In the genomic region with DNA sequence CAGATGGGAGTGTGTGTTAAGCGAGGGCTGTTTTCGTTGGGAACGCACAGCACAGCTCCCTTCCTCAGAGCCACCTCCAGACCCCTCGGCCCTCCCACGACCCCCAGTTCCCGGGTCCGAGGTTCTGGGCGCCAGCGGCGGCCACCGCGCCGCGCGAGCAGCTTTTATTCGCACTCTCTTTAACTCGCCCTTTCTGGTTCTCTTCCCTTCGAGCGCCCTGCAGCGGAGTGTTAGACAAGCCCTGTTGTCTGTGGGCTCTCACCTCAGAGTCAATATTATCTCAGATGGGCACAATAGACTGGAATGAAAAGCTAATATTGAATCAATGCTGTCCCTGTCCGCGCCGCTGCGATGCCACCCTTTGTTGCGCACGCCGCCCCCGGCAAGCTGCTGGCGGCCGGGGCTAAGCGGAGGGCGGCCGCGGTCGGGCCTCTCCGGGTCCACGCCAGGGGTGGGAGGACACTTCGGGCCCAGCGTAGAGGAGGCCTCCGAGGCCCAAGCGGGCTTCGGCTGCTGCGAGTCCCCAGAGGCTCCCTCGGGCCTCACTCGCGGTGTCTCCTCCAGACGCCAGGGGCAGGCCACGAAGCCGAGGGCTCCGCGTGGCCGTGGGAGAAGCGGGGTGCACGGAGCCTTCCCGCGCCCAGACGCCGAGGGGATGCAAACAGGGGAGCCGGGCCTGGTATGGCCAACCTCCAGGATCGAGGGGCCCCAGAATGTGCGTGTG, we compare ENCODE assay signal across 14 cellular contexts. TPM values are rescaled to one million over a fixed set of nuclear protein-coding genes. Genes with fewer than 3 reads are reported as not detected.
DNase-seq lines count a peak whose midpoint lies in the region; ATAC-seq and TF ChIP-seq lines count a peak whose summit lies in the region.
"Had no signal": no experiment of that assay in that cellular context is flagged by ENCODE, and none has a peak within 500 bp of the region (broad histone marks: within the 10 kb centered on the region; RNA-seq: fewer than 3 reads in every experiment).

No MANE protein-coding gene starts in this region.

- H3K4me1 ChIP-seq in tibial artery, result peaks cover 0 to 43% (median 20%) of the 10 kb centered on the region in 4 donors

- POLR2A ChIA-PET in WTC11 (lab: Charles Lee), result interaction anchor here (1.1 kb wide), 1 partner anchor 18 kb away, joined by 3 read pairs; no protein-coding TSS in a partner anchor

- H3K36me3 ChIP-seq in tibial artery, result no peaks in the 10 kb centered on the region
- H3K36me3 ChIP-seq: esophagus squamous epithelium, upper lobe of left lung had no signal

- DNase-seq in NCI-H2227 (lab: John Stamatoyannopoulos, UW; ENCODE audit: unreplicated experiment) (peak; percentile 27), NCI-H2227 treated with DMSO at 0.1 percent for 48 hours (lab: John Stamatoyannopoulos, UW) (no peak), WTC11 (ENCODE audit: low spot score) (peak; percentile 27), kidney tubule cell (ENCODE audit: low spot score) (peak; percentile 20), tibial artery (no peak), AG08396 (ENCODE audit: low spot score) (no peak)
- DNase-seq: esophagus squamous epithelium, GDM1, HFFc6, MV-4-11 had no signal

- H3K27me3 Mint-ChIP-seq in WTC11 (ENCODE audit: low read depth), result peaks cover 100% of the 10 kb centered on the region

- ATAC-seq in WTC11 (no peak; the same call in 1 of the 2 replicates), GM18909 (IDR thresholded peaks at IDR 0.05; ENCODE audit: poor library complexity, unreplicated experiment) (no peak), GM21360 (IDR thresholded peaks at IDR 0.05; ENCODE audit: unreplicated experiment) (no peak)

- H3K27ac Mint-ChIP-seq in WTC11, result no peak overlapping the region
- H3K27ac Mint-ChIP-seq: HFFc6, progenitor cell of endocrine pancreas had no signal

- intact Hi-C loops in tibial artery (cut with DNase I; ENCODE audit: low total_unique reads), result loop anchor here (2.0 to 10.0 kb wide), 4 partner anchors 92 to 810 kb away; partner anchors contain the start of gene FAM204A

- TF ChIP-seq CTCF in WTC11 (IDR thresholded peaks at IDR 0.05) (no peak), tibial artery (IDR thresholded peaks at IDR 0.05) (no peak)

- no peaks in the 10 kb centered on the region for H3K9me3 ChIP-seq in tibial artery
- H3K9me3 ChIP-seq: esophagus squamous epithelium, upper lobe of left lung had no signal

- CTCF ChIA-PET in WTC11 (lab: Charles Lee), result interaction anchor here (0.6 to 3.8 kb wide), 6 partner anchors 11 to 318 kb away, joined by 3 to 22 read pairs (median 6); no protein-coding TSS in a partner anchor

- no peaks in the 10 kb centered on the region for H3K9me3 Mint-ChIP-seq in WTC11
- H3K9me3 Mint-ChIP-seq: HFFc6 had no signal

- peak overlapping the region; percentile 4; the same call in 1 of the 2 replicates for H3K4me3 Mint-ChIP-seq in WTC11
- H3K4me3 Mint-ChIP-seq: HFFc6 had no signal

- H3K4me1 Mint-ChIP-seq in WTC11, result peaks cover 19% of the 10 kb centered on the region

- peaks cover 0 to 56% of the 10 kb centered on the region in 2 donors for H3K27me3 ChIP-seq in tibial artery

- peak overlapping the region; percentile 38 to 50 for H3K4me3 ChIP-seq in tibial artery

- H3K27ac ChIP-seq in tibial artery, result no peak overlapping the region
- H3K27ac ChIP-seq: esophagus squamous epithelium, upper lobe of left lung had no signal

- no peaks in the 10 kb centered on the region for H3K36me3 Mint-ChIP-seq in WTC11

TF ChIP-seq in WTC11, 78 proteins besides CTCF, POLR2A, EP300 and RAD21:
- TF ChIP-seq AR (CRISPR knock-in tag; IDR thresholded peaks at IDR 0.05), result no peak
- TF ChIP-seq, protein P1, sequence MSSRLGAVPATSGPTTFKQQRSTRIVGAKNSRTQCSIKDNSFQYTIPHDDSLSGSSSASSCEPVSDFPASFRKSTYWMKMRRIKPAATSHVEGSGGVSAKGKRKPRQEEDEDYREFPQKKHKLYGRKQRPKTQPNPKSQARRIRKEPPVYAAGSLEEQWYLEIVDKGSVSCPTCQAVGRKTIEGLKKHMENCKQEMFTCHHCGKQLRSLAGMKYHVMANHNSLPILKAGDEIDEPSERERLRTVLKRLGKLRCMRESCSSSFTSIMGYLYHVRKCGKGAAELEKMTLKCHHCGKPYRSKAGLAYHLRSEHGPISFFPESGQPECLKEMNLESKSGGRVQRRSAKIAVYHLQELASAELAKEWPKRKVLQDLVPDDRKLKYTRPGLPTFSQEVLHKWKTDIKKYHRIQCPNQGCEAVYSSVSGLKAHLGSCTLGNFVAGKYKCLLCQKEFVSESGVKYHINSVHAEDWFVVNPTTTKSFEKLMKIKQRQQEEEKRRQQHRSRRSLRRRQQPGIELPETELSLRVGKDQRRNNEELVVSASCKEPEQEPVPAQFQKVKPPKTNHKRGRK (CRISPR knock-in tag; IDR thresholded peaks at IDR 0.05; ENCODE audit: borderline replicate concordance), result no peak
- no peak for TF ChIP-seq IRF2 (CRISPR knock-in tag; IDR thresholded peaks at IDR 0.05; ENCODE audit: borderline replicate concordance, low read depth)
- TF ChIP-seq ZNF416 (CRISPR knock-in tag; IDR thresholded peaks at IDR 0.05), result no peak
- TF ChIP-seq ELF4 (CRISPR knock-in tag; IDR thresholded peaks at IDR 0.05; ENCODE audit: low read depth), result no peak
- no peak for TF ChIP-seq SP1 (CRISPR knock-in tag; conservative IDR thresholded peaks at IDR 0.05)
- TF ChIP-seq TCF7 (CRISPR knock-in tag; IDR thresholded peaks at IDR 0.05; ENCODE audit: low read depth), result no peak
- TF ChIP-seq FOXJ3 (CRISPR knock-in tag; IDR thresholded peaks at IDR 0.05; ENCODE audit: borderline replicate concordance), result no peak
- TF ChIP-seq, protein P2, sequence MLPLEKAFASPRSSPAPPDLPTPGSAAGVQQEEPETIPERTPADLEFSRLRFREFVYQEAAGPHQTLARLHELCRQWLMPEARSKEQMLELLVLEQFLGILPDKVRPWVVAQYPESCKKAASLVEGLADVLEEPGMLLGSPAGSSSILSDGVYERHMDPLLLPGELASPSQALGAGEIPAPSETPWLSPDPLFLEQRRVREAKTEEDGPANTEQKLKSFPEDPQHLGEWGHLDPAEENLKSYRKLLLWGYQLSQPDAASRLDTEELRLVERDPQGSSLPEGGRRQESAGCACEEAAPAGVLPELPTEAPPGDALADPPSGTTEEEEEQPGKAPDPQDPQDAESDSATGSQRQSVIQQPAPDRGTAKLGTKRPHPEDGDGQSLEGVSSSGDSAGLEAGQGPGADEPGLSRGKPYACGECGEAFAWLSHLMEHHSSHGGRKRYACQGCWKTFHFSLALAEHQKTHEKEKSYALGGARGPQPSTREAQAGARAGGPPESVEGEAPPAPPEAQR (CRISPR knock-in tag; IDR thresholded peaks at IDR 0.05), result no peak
- no peak for TF ChIP-seq NR3C1 (CRISPR knock-in tag; conservative IDR thresholded peaks at IDR 0.05; ENCODE audit: low read depth)
- TF ChIP-seq MLX (CRISPR knock-in tag; IDR thresholded peaks at IDR 0.05), result no peak

RNA-seq across cellular contexts. Expression of gene EMX2, which starts 8.1 kb away (rescaled TPM):
- total RNA-seq in WTC11 (2021), result not detected in 3 replicates
- total RNA-seq: HFFc6, progenitor cell of endocrine pancreas had no signal

Comparison
In these comparisons a context has a peak if more than half of its experiments do, and no peak if none do; other contexts are left out.
1. DNase-seq: peak in NCI-H2227 (single experiment), WTC11 (single experiment) and kidney tubule cell (single experiment); none in NCI-H2227 treated with DMSO at 0.1 percent for 48 hours (single experiment), tibial artery (0 of 2) and AG08396 (single experiment).